In the genomic region with DNA sequence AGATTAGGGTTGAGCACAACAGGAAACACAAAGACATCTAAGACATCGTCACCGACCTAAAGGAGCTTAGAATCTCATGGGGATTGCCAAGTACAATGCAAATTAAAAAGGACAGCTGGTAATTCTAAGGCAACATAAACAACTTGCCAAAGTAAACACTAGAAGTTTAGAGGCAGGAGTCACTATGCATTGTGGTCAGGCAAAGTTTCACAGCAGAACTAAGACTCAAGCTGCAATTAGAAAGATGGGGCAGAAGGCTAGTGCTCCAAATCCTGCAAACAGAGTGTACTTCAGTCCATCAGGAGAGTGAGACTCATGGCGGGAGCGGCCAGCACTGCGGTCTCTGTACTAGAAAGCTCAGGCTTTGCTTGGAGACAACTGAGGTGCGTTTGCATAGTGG, we compare ENCODE assay signal across 8 cellular contexts. TPM values are rescaled to one million over a fixed set of nuclear protein-coding genes. Genes with fewer than 3 reads are reported as not detected.
DNase-seq lines count a peak whose midpoint lies in the region; ATAC-seq lines count a peak whose summit lies in the region.

No MANE protein-coding gene starts in this region.

- DNase-seq in CD1c-positive myeloid dendritic cell (ENCODE audit: extremely low spot score) (peak; percentile 53), dermis blood vessel endothelial cell (peak; percentile 46), NCI-H1930 (lab: John Stamatoyannopoulos, UW) (no peak), UCSD-AML1 (lab: John Stamatoyannopoulos, UW; ENCODE audit: unreplicated experiment) (no peak)
- DNase-seq in activated CD8-positive, alpha-beta memory T cell treated with anti-CD3 and anti-CD28 coated beads for 24 hours = no peak
- no peak for DNase-seq in stimulated activated naive CD4-positive, alpha-beta T cell treated with Interleukin-2 at 50 U/mL for 16 hours (lab: John Stamatoyannopoulos, UW)

- ATAC-seq in GM21367 (IDR thresholded peaks at IDR 0.05; ENCODE audit: unreplicated experiment) = peak; percentile 83
- ATAC-seq in HG03469 (IDR thresholded peaks at IDR 0.05; ENCODE audit: unreplicated experiment) = peak; percentile 77

RNA-seq across cellular contexts. Expression of gene HIPK2, which starts 52.7 kb away (rescaled TPM):
- total RNA-seq in dermis blood vessel endothelial cell = 11.6 and 26.7 TPM in 2 replicates

Comparison
In these comparisons a context has a peak if more than half of its experiments do, and no peak if none do; other contexts are left out.
1. DNase-seq: peak in CD1c-positive myeloid dendritic cell (single experiment) and dermis blood vessel endothelial cell (single experiment); none in activated CD8-positive, alpha-beta memory T cell treated with anti-CD3 and anti-CD28 coated beads for 24 hours (single experiment), NCI-H1930 (0 of 2), stimulated activated naive CD4-positive, alpha-beta T cell treated with Interleukin-2 at 50 U/mL for 16 hours (single experiment) and UCSD-AML1 (single experiment).